ENCODE assay signal across 18 cellular contexts in the genomic region with DNA sequence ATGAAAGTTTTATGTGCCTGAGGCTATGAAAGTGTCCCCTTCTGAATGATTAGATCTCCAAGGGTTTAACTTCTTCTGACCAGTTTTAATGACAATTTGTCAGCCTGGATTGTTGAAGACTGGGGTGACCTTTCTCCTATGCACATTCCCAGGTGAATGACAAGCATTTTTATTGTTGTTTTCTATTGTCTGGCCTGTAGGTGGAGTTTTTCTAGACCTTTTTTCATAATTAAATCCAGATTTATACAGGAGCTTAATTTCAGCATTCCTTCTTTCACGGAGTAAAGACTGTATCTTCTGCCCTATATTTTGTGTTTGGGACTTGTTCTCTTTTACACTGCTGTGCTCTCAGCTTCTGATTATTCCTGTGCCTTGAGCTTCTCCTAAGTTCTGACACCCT.
DNase-seq lines count a peak whose midpoint lies in the region; ATAC-seq and TF ChIP-seq lines count a peak whose summit lies in the region.
"Had no signal": no experiment of that assay in that cellular context is flagged by ENCODE, and none has a peak within 500 bp of the region (broad histone marks: within the 10 kb centered on the region; RNA-seq: fewer than 3 reads in every experiment).

No MANE protein-coding gene starts in this region.

- no peak overlapping the region for H2BK120ac ChIP-seq in mesendoderm (ENCODE audit: low read depth, low read length)

- H3K36me3 ChIP-seq in Caco-2 (ENCODE audit: control insufficient read depth, insufficient read depth, low read length) (no peaks in the 10 kb centered on the region), breast epithelium (no peaks in the 10 kb centered on the region), mesendoderm (ENCODE audit: control insufficient read depth, insufficient read depth, low read length) (no peaks in the 10 kb centered on the region)
- H3K36me3 ChIP-seq: left ventricle myocardium inferior had no signal

- no TSS peak for BruUV-seq in Caco-2 (replicated peaks; lab: Mats Ljungman, UMichigan)

- H3K4me3 ChIP-seq in Caco-2 (ENCODE audit: low read depth, low read length) (no peak overlapping the region), breast epithelium (no peak overlapping the region), mesendoderm (ENCODE audit: low read length) (no peak overlapping the region)
- H3K4me3 ChIP-seq: left ventricle myocardium inferior had no signal

- POLR2A ChIA-PET in Caco-2 (lab: Charles Lee), result no interaction called here

- H3K4ac ChIP-seq in mesendoderm (ENCODE audit: low read depth, low read length), result no peak overlapping the region

- peak overlapping the region; percentile 47 to 48 for H3K27ac ChIP-seq in breast epithelium
- no peak overlapping the region for H3K27ac ChIP-seq in mesendoderm (ENCODE audit: low read depth, low read length)
- H3K27ac ChIP-seq: left ventricle myocardium inferior had no signal

- no peak for DNase-seq in Caco-2
- no peak for DNase-seq in breast epithelium (ENCODE audit: low spot score in 2 of 2)
- DNase-seq in mesendoderm, result peak; percentile 5
- DNase-seq in HuH-7.5 (ENCODE audit: low spot score), result no peak
- no peak for DNase-seq in activated naive CD8-positive, alpha-beta T cell treated with anti-CD3 and anti-CD28 coated beads, Interleukin-2, amount 50 U/mL, for 24 hours
- DNase-seq in stimulated activated CD4-positive, alpha-beta T cell treated with anti-CD3 and anti-CD28 coated beads, Interleukin-12 subunit alpha, Interleukin-12 subunit beta, amount 100 ng/mL, for 4 hours, result no peak
- DNase-seq in activated naive CD4-positive, alpha-beta T cell treated with anti-CD3 and anti-CD28 coated beads, Interleukin-2, amount 50 U/mL, for 72 hours (ENCODE audit: low spot score in 2 of 2), result no peak
- DNase-seq: activated CD8-positive, alpha-beta T cell treated with anti-CD3 and anti-CD28 coated beads for 36 hours; CD8-positive, alpha-beta T cell; cortex of kidney; left ventricle myocardium inferior; NCI-H187 treated with DMSO at 0.1 percent for 48 hours; stimulated activated CD4-positive, alpha-beta T cell treated with anti-CD3 and anti-CD28 coated beads, Interleukin-1b, Interleukin-23, amount 100 ng/mL, for 48 hours; stimulated activated naive B cell treated with anti-CD40 and anti-IgM and Interleukin-4, amounts not matched to agents 10 μg/mL and 1 μg/mL and 100 μg/mL, for 72 hours had no signal

- no peaks in the 10 kb centered on the region for H3K79me1 ChIP-seq in mesendoderm (ENCODE audit: low read length)

- no peak overlapping the region for H3K4me2 ChIP-seq in mesendoderm (ENCODE audit: low read length)

- no peak overlapping the region for H3K56ac ChIP-seq in mesendoderm (ENCODE audit: low read length)

- H3K9ac ChIP-seq in mesendoderm (ENCODE audit: low read length), result no peak overlapping the region

- H3K9me3 Mint-ChIP-seq in Caco-2 (ENCODE audit: unreplicated experiment), result no peaks in the 10 kb centered on the region
- H3K9me3 Mint-ChIP-seq in activated naive CD8-positive, alpha-beta T cell treated with anti-CD3 and anti-CD28 coated beads, Interleukin-2, amount 50 U/mL, for 24 hours, result peaks cover 6% of the 10 kb centered on the region
- H3K9me3 Mint-ChIP-seq in activated naive CD4-positive, alpha-beta T cell treated with anti-CD3 and anti-CD28 coated beads, Interleukin-2, amount 50 U/mL, for 72 hours, result peaks cover 4 to 5% of the 10 kb centered on the region in 2 donors
- H3K9me3 Mint-ChIP-seq: activated CD8-positive, alpha-beta T cell treated with anti-CD3 and anti-CD28 coated beads for 36 hours; activated naive CD4-positive, alpha-beta T cell treated with anti-CD3 and anti-CD28 coated beads, Interleukin-2, amount 50 U/mL, for 24 hours; CD8-positive, alpha-beta T cell; T-helper 1 cell treated with Interleukin-12 subunit alpha and Interleukin-12 subunit beta and Interleukin-4 antibody, amounts not matched to agents 30 μg/mL and 1 μg/mL, for 36 hours had no signal

- H3K27ac Mint-ChIP-seq in Caco-2 (ENCODE audit: unreplicated experiment), result peak overlapping the region; percentile 22
- no peak overlapping the region for H3K27ac Mint-ChIP-seq in activated naive CD8-positive, alpha-beta T cell treated with anti-CD3 and anti-CD28 coated beads, Interleukin-2, amount 50 U/mL, for 24 hours
- H3K27ac Mint-ChIP-seq in activated naive CD4-positive, alpha-beta T cell treated with anti-CD3 and anti-CD28 coated beads, Interleukin-2, amount 50 U/mL, for 72 hours, result no peak overlapping the region
- H3K27ac Mint-ChIP-seq: activated CD8-positive, alpha-beta T cell treated with anti-CD3 and anti-CD28 coated beads for 36 hours; activated naive CD4-positive, alpha-beta T cell treated with anti-CD3 and anti-CD28 coated beads, Interleukin-2, amount 50 U/mL, for 24 hours; CD8-positive, alpha-beta T cell; stimulated activated naive B cell treated with anti-CD40 and anti-IgM and Interleukin-4, amounts not matched to agents 10 μg/mL and 1 μg/mL and 100 μg/mL, for 72 hours; T-helper 1 cell treated with Interleukin-12 subunit alpha and Interleukin-12 subunit beta and Interleukin-4 antibody, amounts not matched to agents 30 μg/mL and 1 μg/mL, for 36 hours had no signal

- H4K8ac ChIP-seq in mesendoderm (ENCODE audit: low read depth, low read length), result no peak overlapping the region

- H3K23ac ChIP-seq in mesendoderm (ENCODE audit: low read length), result no peak overlapping the region

- H3K36me3 Mint-ChIP-seq in Caco-2 (ENCODE audit: insufficient read depth, unreplicated experiment), result no peaks in the 10 kb centered on the region
- H3K36me3 Mint-ChIP-seq in activated naive CD8-positive, alpha-beta T cell treated with anti-CD3 and anti-CD28 coated beads, Interleukin-2, amount 50 U/mL, for 24 hours (ENCODE audit: low read depth), result no peaks in the 10 kb centered on the region
- H3K36me3 Mint-ChIP-seq in activated naive CD4-positive, alpha-beta T cell treated with anti-CD3 and anti-CD28 coated beads, Interleukin-2, amount 50 U/mL, for 72 hours, result no peaks in the 10 kb centered on the region
- H3K36me3 Mint-ChIP-seq: activated naive CD4-positive, alpha-beta T cell treated with anti-CD3 and anti-CD28 coated beads, Interleukin-2, amount 50 U/mL, for 24 hours; CD8-positive, alpha-beta T cell; stimulated activated naive B cell treated with anti-CD40 and anti-IgM and Interleukin-4, amounts not matched to agents 10 μg/mL and 1 μg/mL and 100 μg/mL, for 72 hours had no signal

- no peaks in the 10 kb centered on the region for H3K79me2 ChIP-seq in mesendoderm (ENCODE audit: control insufficient read depth, insufficient read depth, low read length)

- H2BK15ac ChIP-seq in mesendoderm (replicated peaks; ENCODE audit: low read depth), result no peak overlapping the region

- no peak for ATAC-seq in activated naive CD8-positive, alpha-beta T cell treated with anti-CD3 and anti-CD28 coated beads, Interleukin-2, amount 50 U/mL, for 24 hours
- no peak for ATAC-seq in activated naive CD4-positive, alpha-beta T cell treated with anti-CD3 and anti-CD28 coated beads, Interleukin-2, amount 50 U/mL, for 72 hours
- ATAC-seq: activated CD8-positive, alpha-beta T cell treated with anti-CD3 and anti-CD28 coated beads for 36 hours; CD8-positive, alpha-beta T cell; HepG2; stimulated activated naive B cell treated with anti-CD40 and anti-IgM and Interleukin-4, amounts not matched to agents 10 μg/mL and 1 μg/mL and 100 μg/mL, for 72 hours had no signal

- no peaks in the 10 kb centered on the region for H3K27me3 Mint-ChIP-seq in Caco-2 (ENCODE audit: insufficient read depth, unreplicated experiment)
- H3K27me3 Mint-ChIP-seq in activated naive CD8-positive, alpha-beta T cell treated with anti-CD3 and anti-CD28 coated beads, Interleukin-2, amount 50 U/mL, for 24 hours, result peaks cover 4% of the 10 kb centered on the region
- H3K27me3 Mint-ChIP-seq: stimulated activated naive B cell treated with anti-CD40 and anti-IgM and Interleukin-4, amounts not matched to agents 10 μg/mL and 1 μg/mL and 100 μg/mL, for 72 hours had no signal

- TF ChIP-seq CTCF in Caco-2 (IDR thresholded peaks at IDR 0.05; ENCODE audit: insufficient read depth in 1 of 2, low read depth in 1 of 2, low read length in 1 of 2, severe bottlenecking in 1 of 2, unreplicated experiment in 1 of 2) (peak; percentile 28 to 49), LNCAP (IDR thresholded peaks at IDR 0.05) (peak; percentile 46; the same call in 1 of the 2 replicates), breast epithelium (IDR thresholded peaks at IDR 0.05) (no peak)

- no peaks in the 10 kb centered on the region for H3K27me3 ChIP-seq in Caco-2 (replicated peaks; ENCODE audit: control insufficient read depth, insufficient read depth, low read length)
- no peaks in the 10 kb centered on the region for H3K27me3 ChIP-seq in breast epithelium
- H3K27me3 ChIP-seq in mesendoderm (ENCODE audit: insufficient read depth, low read length, poor library complexity), result no peaks in the 10 kb centered on the region

- no peak for TF ChIP-seq POLR2A in breast epithelium (IDR thresholded peaks at IDR 0.05)

- H4K5ac ChIP-seq in mesendoderm (ENCODE audit: low read length), result no peak overlapping the region

- no peak overlapping the region for H3K4me3 Mint-ChIP-seq in Caco-2 (ENCODE audit: unreplicated experiment)
- no peak overlapping the region for H3K4me3 Mint-ChIP-seq in activated naive CD8-positive, alpha-beta T cell treated with anti-CD3 and anti-CD28 coated beads, Interleukin-2, amount 50 U/mL, for 24 hours
- H3K4me3 Mint-ChIP-seq: activated CD8-positive, alpha-beta T cell treated with anti-CD3 and anti-CD28 coated beads for 36 hours; activated naive CD4-positive, alpha-beta T cell treated with anti-CD3 and anti-CD28 coated beads, Interleukin-2, amount 50 U/mL, for 24 hours; CD8-positive, alpha-beta T cell; stimulated activated naive B cell treated with anti-CD40 and anti-IgM and Interleukin-4, amounts not matched to agents 10 μg/mL and 1 μg/mL and 100 μg/mL, for 72 hours; T-helper 1 cell treated with Interleukin-12 subunit alpha and Interleukin-12 subunit beta and Interleukin-4 antibody, amounts not matched to agents 30 μg/mL and 1 μg/mL, for 36 hours had no signal

- CTCF ChIA-PET in Caco-2 (lab: Charles Lee), result no interaction called here

- H2AK5ac ChIP-seq in mesendoderm (ENCODE audit: low read length), result no peak overlapping the region

- H3K18ac ChIP-seq in mesendoderm (ENCODE audit: low read length), result no peak overlapping the region

- H3K9me3 ChIP-seq in Caco-2 (no peaks in the 10 kb centered on the region), breast epithelium (no peaks in the 10 kb centered on the region)
- H3K9me3 ChIP-seq: left ventricle myocardium inferior had no signal

- no peak overlapping the region for H2BK5ac ChIP-seq in mesendoderm (ENCODE audit: low read length)

- WGBS in mesendoderm (ENCODE audit: extremely low coverage, insufficient coverage, low lambda C conversion rate), result no CpG with 5 or more reads among the region's 1 CpG

- intact Hi-C loops in Caco-2 (cut with micrococcal nuclease; ENCODE audit: unreplicated experiment) (no loop called here), breast epithelium (cut with DNase I; ENCODE audit: low total_unique reads) (no loop called here)

- H3K4me1 ChIP-seq in Caco-2 (peaks cover 6% of the 10 kb centered on the region; the same call in 1 of the 2 replicates), breast epithelium (no peaks in the 10 kb centered on the region), mesendoderm (ENCODE audit: control insufficient read depth, low read depth, low read length) (no peaks in the 10 kb centered on the region)
- H3K4me1 ChIP-seq: left ventricle myocardium inferior had no signal

- peaks cover 19% of the 10 kb centered on the region for H3K4me1 Mint-ChIP-seq in Caco-2 (ENCODE audit: low read depth, unreplicated experiment)
- peaks cover 8% of the 10 kb centered on the region for H3K4me1 Mint-ChIP-seq in activated naive CD8-positive, alpha-beta T cell treated with anti-CD3 and anti-CD28 coated beads, Interleukin-2, amount 50 U/mL, for 24 hours
- H3K4me1 Mint-ChIP-seq: stimulated activated naive B cell treated with anti-CD40 and anti-IgM and Interleukin-4, amounts not matched to agents 10 μg/mL and 1 μg/mL and 100 μg/mL, for 72 hours had no signal

Comparison
In these comparisons a context has a peak if more than half of its experiments do, and no peak if none do; other contexts are left out.
1. CTCF ChIP-seq: peak in Caco-2 (2 of 2) and LNCAP (single experiment); none in breast epithelium (0 of 3).